ENCODE assay signal across 23 cellular contexts in genomic region chr2:11658208-11658607, GRCh38. TPM values are rescaled to one million over a fixed set of nuclear protein-coding genes. Genes with fewer than 3 reads are reported as not detected.
DNase-seq lines count a peak whose midpoint lies in the region; ATAC-seq, FAIRE-seq and TF ChIP-seq lines count a peak whose summit lies in the region.
"Had no signal": no experiment of that assay in that cellular context is flagged by ENCODE, and none has a peak within 500 bp of the region (broad histone marks: within the 10 kb centered on the region; RNA-seq: fewer than 3 reads in every experiment).

No MANE protein-coding gene starts in this region.

- H3K18ac ChIP-seq in neuronal stem cell (ENCODE audit: low read length), result no peak overlapping the region

- H2BK15ac ChIP-seq in neuronal stem cell (ENCODE audit: low read length), result no peak overlapping the region

- H3K27me3 ChIP-seq in RWPE2 (ENCODE audit: insufficient read depth, poor library complexity, severe bottlenecking) (peaks cover 16% of the 10 kb centered on the region), neuronal stem cell (ENCODE audit: control insufficient read depth in 3 of 3, insufficient read depth in 3 of 3, low read depth in 1 of 3, low read length in 3 of 3) (no peaks in the 10 kb centered on the region)
- H3K27me3 ChIP-seq: Peyer's patch had no signal

- DNase-seq in RWPE2 (ENCODE audit: low spot score) (no peak), neuronal stem cell (ENCODE audit: low spot score) (no peak), NCI-H2196 (lab: John Stamatoyannopoulos, UW; ENCODE audit: unreplicated experiment) (no peak), GM12891 (ENCODE audit: insufficient read length, low spot score) (no peak), NCI-H446 (lab: John Stamatoyannopoulos, UW) (no peak)
- DNase-seq in central memory CD4-positive, alpha-beta T cell, result no peak
- DNase-seq: ACHN; CD8-positive, alpha-beta memory T cell; EL; KG1; MV-4-11; NCI-H187; NCI-H2107; NCI-H345; NCI-H526; Peyer's patch; Right ventricle myocardium superior had no signal

- peak overlapping the region; percentile 33 for H4K91ac ChIP-seq in neuronal stem cell (ENCODE audit: low read depth, low read length, poor library complexity)

- no peak overlapping the region for H3K14ac ChIP-seq in neuronal stem cell (ENCODE audit: low read length)

- H3K4me3 ChIP-seq in RWPE2 (ENCODE audit: severe bottlenecking), result no peak overlapping the region
- H3K4me3 ChIP-seq in neuronal stem cell (ENCODE audit: low read length in 2 of 2), result no peak overlapping the region
- H3K4me3 ChIP-seq: Peyer's patch, SK-N-MC had no signal

- no peak overlapping the region for H2AFZ ChIP-seq in neuronal stem cell (ENCODE audit: low read length)

- H2AK5ac ChIP-seq in neuronal stem cell (ENCODE audit: low read depth, low read length), result no peak overlapping the region

- H3K79me1 ChIP-seq in neuronal stem cell (ENCODE audit: low read depth, low read length), result no peaks in the 10 kb centered on the region

- no peak overlapping the region for H3K4me2 ChIP-seq in neuronal stem cell (ENCODE audit: insufficient read depth, low read length, poor library complexity, severe bottlenecking)

- no peak overlapping the region for H4K8ac ChIP-seq in neuronal stem cell (ENCODE audit: low read depth, low read length)

- no peak overlapping the region for H3K9ac ChIP-seq in neuronal stem cell (ENCODE audit: low read depth, low read length, poor library complexity)

- peaks cover 4% of the 10 kb centered on the region for H3K9me3 ChIP-seq in RWPE2 (ENCODE audit: severe bottlenecking)
- peaks cover 6 to 11% of the 10 kb centered on the region in 2 donors for H3K9me3 ChIP-seq in neuronal stem cell (replicated peaks in 1 of 2; ENCODE audit: control insufficient read depth in 2 of 2, insufficient read depth in 1 of 2, low read depth in 1 of 2, low read length in 2 of 2)
- H3K9me3 ChIP-seq: Peyer's patch had no signal

- TF ChIP-seq CTCF in RWPE2 (IDR thresholded peaks at IDR 0.05; ENCODE audit: poor library complexity, severe bottlenecking), result no peak

- no peak for FAIRE-seq in GM12891 (lab: Jason Lieb, UNC)
- FAIRE-seq: GM12892, GM18507, H1, HepG2 had no signal

- TF ChIP-seq POLR2A in GM12891 (IDR thresholded peaks at IDR 0.05; ENCODE audit: low read depth, low read length), result no peak

- H2BK120ac ChIP-seq in neuronal stem cell (ENCODE audit: low read depth, low read length), result no peak overlapping the region

- H3K4ac ChIP-seq in neuronal stem cell (ENCODE audit: low read length), result no peak overlapping the region

- H3K36me3 ChIP-seq in RWPE2 (ENCODE audit: low read depth) (no peaks in the 10 kb centered on the region), neuronal stem cell (replicated peaks in 1 of 2; ENCODE audit: control insufficient read depth in 2 of 2, insufficient read depth in 2 of 2, low read length in 2 of 2) (no peaks in the 10 kb centered on the region)
- H3K36me3 ChIP-seq: Peyer's patch had no signal

- peaks cover 3% of the 10 kb centered on the region for H3K4me1 ChIP-seq in RWPE2 (ENCODE audit: insufficient read depth, poor library complexity, severe bottlenecking)
- no peaks in the 10 kb centered on the region for H3K4me1 ChIP-seq in neuronal stem cell (ENCODE audit: control insufficient read depth in 2 of 2, insufficient read depth in 1 of 2, low read depth in 1 of 2, low read length in 2 of 2)
- H3K4me1 ChIP-seq: Peyer's patch had no signal

- H3K27ac ChIP-seq in RWPE2 (ENCODE audit: poor library complexity, severe bottlenecking) (no peak overlapping the region), neuronal stem cell (replicated peaks; ENCODE audit: low read length) (no peak overlapping the region)
- H3K27ac ChIP-seq: Peyer's patch, SK-N-MC had no signal

- no CpG with 5 or more reads among the region's 10 CpGs for WGBS in neuronal stem cell (ENCODE audit: extremely low coverage in 2 of 2, insufficient read length in 2 of 2, insufficient replicate concordance in 1 of 2), 2 donors

- H3K23ac ChIP-seq in neuronal stem cell (ENCODE audit: low read depth, low read length, poor library complexity), result no peak overlapping the region

- no peak overlapping the region for H2BK12ac ChIP-seq in neuronal stem cell (ENCODE audit: low read length)

- ATAC-seq in RWPE2 (ENCODE audit: low read depth) (peak; percentile 73), esophagus mucosa (peak; percentile 76)

- H2BK5ac ChIP-seq in neuronal stem cell (ENCODE audit: low read length), result no peak overlapping the region

TF ChIP-seq in GM12891, 5 proteins besides CTCF, POLR2A, EP300 and RAD21:
- TF ChIP-seq POLR2AphosphoS5 (IDR thresholded peaks at IDR 0.05; ENCODE audit: low read depth, low read length), result no peak
- no peak for TF ChIP-seq SPI1 (IDR thresholded peaks at IDR 0.05; ENCODE audit: low read depth, low read length)
- no peak for TF ChIP-seq TAF1 (IDR thresholded peaks at IDR 0.05; ENCODE audit: low read depth, low read length)
- TF ChIP-seq PAX5 (IDR thresholded peaks at IDR 0.05; ENCODE audit: insufficient read depth, low read length, severe bottlenecking), result no peak
- TF ChIP-seq POU2F2 (IDR thresholded peaks at IDR 0.05; ENCODE audit: low read depth, low read length), result no peak
TF ChIP-seq in GM12891: peak in this region for 0.

RNA-seq across cellular contexts. Expression of gene NTSR2, which starts 11.8 kb away (rescaled TPM):
- not detected for total RNA-seq in esophagus mucosa
- not detected for polyA plus RNA-seq in neuronal stem cell (2013, experiment 1 of 2)
- polyA plus RNA-seq in neuronal stem cell (2013, experiment 2 of 2), result not detected
- not detected for polyA plus RNA-seq in GM12891 (2012; ENCODE audit: low read depth, missing spikeins)
- total RNA-seq: CD8-positive, alpha-beta memory T cell; H1; HepG2; Peyer's patch had no signal
- polyA plus RNA-seq: CD8-positive, alpha-beta memory T cell; HepG2 had no signal
